ENCODE assay signal across 16 cellular contexts in genomic region chr6:112694986-112695385, GRCh38.
"Had no signal": no experiment of that assay in that cellular context is flagged by ENCODE, and none has a peak within 500 bp of the region (broad histone marks: within the 10 kb centered on the region; RNA-seq: fewer than 3 reads in every experiment).

No MANE protein-coding gene starts in this region.

- H3K4me3 ChIP-seq: stomach, thyroid gland, uterus had no signal

- ATAC-seq: activated T-cell treated with anti-CD3 and anti-CD28 coated beads, Interleukin-2, amount 50 U/mL, for 72 hours; esophagus mucosa; left lobe of liver had no signal

- DNase-seq: activated CD4-positive, alpha-beta memory T cell treated with anti-CD3 and anti-CD28 coated beads, Interleukin-2, amount 10 ng/mL, durations not matched to agents 7 days and 5 days; activated CD4-positive, alpha-beta T cell treated with anti-CD3 and anti-CD28 coated beads for 1 hour; activated CD8-positive, alpha-beta memory T cell treated with anti-CD3 and anti-CD28 coated beads, Interleukin-2, amount 50 U/mL, for 4 hours; activated gamma-delta T cell treated with Interleukin-2 at 50 U/mL for 16 hours; activated naive CD8-positive, alpha-beta T cell treated with anti-CD3 and anti-CD28 coated beads for 36 hours; activated T-cell treated with anti-CD3 and anti-CD28 coated beads, Interleukin-2, amount 50 U/mL, for 72 hours; brain microvascular endothelial cell; endodermal cell; mesendoderm; stimulated activated CD4-positive, alpha-beta T cell treated with anti-CD3 and anti-CD28 coated beads, Interleukin-4, amount 100 ng/mL, for 4 hours; stomach; T-helper 9 cell; thyroid gland; uterus had no signal

- H3K27ac ChIP-seq: brain microvascular endothelial cell, stomach, thyroid gland, uterus had no signal

- H3K27me3 ChIP-seq: brain microvascular endothelial cell, stomach, thyroid gland, uterus had no signal

- H3K4me1 ChIP-seq: uterus had no signal

- H3K36me3 ChIP-seq: brain microvascular endothelial cell, stomach, thyroid gland, uterus had no signal

- H3K9me3 ChIP-seq: stomach, thyroid gland, uterus had no signal
